In genomic region chr6:37698264-37699137, GRCh38 we compare ENCODE assay signal across 8 cellular contexts.
A peak's percentile ranks its signal among the peaks of the same experiment; 100 is the strongest.
DNase-seq lines count a peak whose midpoint lies in the region; ATAC-seq lines count a peak whose summit lies in the region.

No MANE protein-coding gene starts in this region.

- H3K9me3 ChIP-seq in mucosa of rectum (ENCODE audit: control insufficient read depth in 2 of 2, low read length in 2 of 2) = no peaks in the 10 kb centered on the region

- H3K4me1 ChIP-seq in mucosa of rectum (ENCODE audit: control insufficient read depth in 2 of 2, insufficient read depth in 2 of 2, low read length in 2 of 2) = peaks cover 11 to 13% of the 10 kb centered on the region in 2 donors

- peak overlapping the region; percentile 24 to 59 for H3K9ac ChIP-seq in mucosa of rectum (ENCODE audit: low read depth in 1 of 2, low read length in 2 of 2)

- DNase-seq in DMS 273 (lab: John Stamatoyannopoulos, UW; ENCODE audit: unreplicated experiment) (peak; percentile 86), DMS 273 treated with DMSO at 0.1 percent for 48 hours (lab: John Stamatoyannopoulos, UW) (no peak), NCI-H2227 treated with DMSO at 0.1 percent for 48 hours (lab: John Stamatoyannopoulos, UW) (peak; percentile 34), epidermal melanocyte (ENCODE audit: insufficient read length, low spot score) (peak; percentile 36), NCI-H1694 treated with DMSO at 0.1 percent for 48 hours (lab: John Stamatoyannopoulos, UW) (no peak)
- DNase-seq in activated CD8-positive, alpha-beta memory T cell treated with anti-CD3 and anti-CD28 coated beads for 4 hours (ENCODE audit: low read depth in 2 of 2) = peak; percentile 48 to 60
- peak; percentile 64 for DNase-seq in stimulated activated naive CD8-positive, alpha-beta T cell treated with anti-CD3 and anti-CD28 coated beads, Interleukin-15, Interleukin-2, amounts not matched to agents 100 U/mL and 50 U/mL, for 24 hours

- peak overlapping the region; percentile 71 to 76 for H3K4me3 ChIP-seq in mucosa of rectum (ENCODE audit: low read length in 2 of 2)

- H3K36me3 ChIP-seq in mucosa of rectum (ENCODE audit: control insufficient read depth in 2 of 2, insufficient read depth in 2 of 2, low read length in 2 of 2) = no peaks in the 10 kb centered on the region

- peak; percentile 31 for ATAC-seq in stimulated activated naive CD8-positive, alpha-beta T cell treated with anti-CD3 and anti-CD28 coated beads, Interleukin-15, Interleukin-2, amounts not matched to agents 100 U/mL and 50 U/mL, for 24 hours

- peak overlapping the region in 1 of 2 donors; percentile 61 for H3K27ac ChIP-seq in mucosa of rectum (ENCODE audit: low read depth in 2 of 2, low read length in 2 of 2)

- H3K27me3 ChIP-seq in mucosa of rectum (ENCODE audit: control insufficient read depth in 2 of 2, insufficient read depth in 2 of 2, low read length in 2 of 2) = peaks cover 32 to 63% of the 10 kb centered on the region in 2 donors

Comparison
In these comparisons a context has a peak if more than half of its experiments do, and no peak if none do; other contexts are left out.
1. DNase-seq: peak in DMS 273 (single experiment), NCI-H2227 treated with DMSO at 0.1 percent for 48 hours (single experiment), activated CD8-positive, alpha-beta memory T cell treated with anti-CD3 and anti-CD28 coated beads for 4 hours (2 of 2), epidermal melanocyte (single experiment) and stimulated activated naive CD8-positive, alpha-beta T cell treated with anti-CD3 and anti-CD28 coated beads, Interleukin-15, Interleukin-2, amounts not matched to agents 100 U/mL and 50 U/mL, for 24 hours (single experiment); none in DMS 273 treated with DMSO at 0.1 percent for 48 hours (single experiment) and NCI-H1694 treated with DMSO at 0.1 percent for 48 hours (single experiment).